In the genomic region with DNA sequence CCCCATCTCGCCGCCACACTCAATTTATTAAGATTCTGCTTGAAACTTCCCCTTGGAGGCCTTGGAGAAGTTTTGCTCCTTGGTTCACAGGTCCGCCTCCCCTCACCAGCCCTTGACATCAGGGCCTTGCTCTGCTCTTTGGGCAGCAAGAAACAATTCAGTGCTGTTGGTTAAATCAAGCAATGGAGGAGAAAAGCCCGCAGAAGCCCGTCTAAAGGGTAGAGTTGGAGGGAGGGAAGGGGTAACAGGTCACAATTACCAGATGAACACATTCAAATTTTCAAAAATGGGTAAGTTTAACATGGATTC, we compare ENCODE assay signal across 8 cellular contexts. TPM values are rescaled to one million over a fixed set of nuclear protein-coding genes. Genes with fewer than 3 reads are reported as not detected.
A peak's percentile ranks its signal among the peaks of the same experiment; 100 is the strongest.
DNase-seq lines count a peak whose midpoint lies in the region; ATAC-seq and TF ChIP-seq lines count a peak whose summit lies in the region.

No MANE protein-coding gene starts in this region.

- H3K4me3 ChIP-seq in AG04449 (ENCODE audit: low read depth, low read length) (peak overlapping the region; percentile 77), duodenal mucosa (ENCODE audit: low read depth in 1 of 2, low read length in 2 of 2) (peak overlapping the region; percentile 73 to 94), mucosa of rectum (ENCODE audit: low read length in 2 of 2) (peak overlapping the region; percentile 85 to 89)

- H3K9ac ChIP-seq in duodenal mucosa (ENCODE audit: low read depth in 1 of 2, low read length in 2 of 2) (peak overlapping the region; percentile 65 to 95), mucosa of rectum (ENCODE audit: low read depth in 1 of 2, low read length in 2 of 2) (peak overlapping the region; percentile 71 to 92)

- DNase-seq in AG04449 (ENCODE audit: low read depth, low spot score), result no peak
- DNase-seq in GM20000 (ENCODE audit: low spot score), result peak; percentile 34
- DNase-seq in SK-N-DZ (ENCODE audit: low spot score), result peak; percentile 15
- no peak for DNase-seq in stimulated activated CD4-positive, alpha-beta T cell treated with anti-CD3 and anti-CD28 coated beads, Interleukin-2, amount 100 ng/mL, for 48 hours

- H3K27me3 ChIP-seq in duodenal mucosa (ENCODE audit: control insufficient read depth in 1 of 2, insufficient read depth in 2 of 2, low read length in 2 of 2) (no peaks in the 10 kb centered on the region), mucosa of rectum (ENCODE audit: control insufficient read depth in 2 of 2, insufficient read depth in 2 of 2, low read length in 2 of 2) (no peaks in the 10 kb centered on the region)

- CTCF ChIA-PET in AG04449 (lab: Yijun Ruan, JAX), result interaction anchor here (0.8 to 12.1 kb wide), 4 partner anchors 10 to 115 kb away, joined by 3 to 181 read pairs (median 4); a partner anchor contains a TSS

- H3K4me1 ChIP-seq in duodenal mucosa (ENCODE audit: control insufficient read depth in 1 of 2, insufficient read depth in 2 of 2, low read length in 2 of 2) (peaks cover 20 to 25% of the 10 kb centered on the region in 2 donors), mucosa of rectum (ENCODE audit: control insufficient read depth in 2 of 2, insufficient read depth in 2 of 2, low read length in 2 of 2) (peaks cover 4 to 9% of the 10 kb centered on the region in 2 donors)

- ATAC-seq in HG03280 (IDR thresholded peaks at IDR 0.05; ENCODE audit: unreplicated experiment), result no peak
- no peak for ATAC-seq in HG02884 (IDR thresholded peaks at IDR 0.05; ENCODE audit: unreplicated experiment)

- H3K36me3 ChIP-seq in duodenal mucosa (ENCODE audit: control insufficient read depth in 1 of 2, insufficient read depth in 2 of 2, low read length in 2 of 2) (peaks cover 4 to 35% of the 10 kb centered on the region in 2 donors), mucosa of rectum (ENCODE audit: control insufficient read depth in 2 of 2, insufficient read depth in 2 of 2, low read length in 2 of 2) (peaks cover 18 to 21% of the 10 kb centered on the region in 2 donors)

- no peaks in the 10 kb centered on the region for H3K9me3 ChIP-seq in duodenal mucosa (ENCODE audit: control insufficient read depth in 1 of 2, low read length in 2 of 2)
- no peaks in the 10 kb centered on the region for H3K9me3 ChIP-seq in mucosa of rectum (ENCODE audit: control insufficient read depth in 2 of 2, low read length in 2 of 2)

- POLR2A ChIA-PET in AG04449 (lab: Yijun Ruan, JAX), result interaction anchor here (1.0 to 1.1 kb wide), 2 partner anchors 115 to 117 kb away, joined by 3 to 6 read pairs; a partner anchor contains a TSS

- H3K27ac ChIP-seq in duodenal mucosa (ENCODE audit: low read depth, low read length) (peak overlapping the region; percentile 94), mucosa of rectum (ENCODE audit: low read depth in 2 of 2, low read length in 2 of 2) (peak overlapping the region; percentile 92 to 93)

- TF ChIP-seq CTCF in AG04449 (IDR thresholded peaks at IDR 0.05; ENCODE audit: insufficient read depth, low read length, missing control alignments) (no peak), GM20000 (IDR thresholded peaks at IDR 0.05; ENCODE audit: extremely low read depth, missing control alignments) (no peak)

RNA-seq across cellular contexts. Expression of a gene that starts 0.4 kb away (rescaled TPM):
- polyA plus RNA-seq in SK-N-DZ (2014; cell fraction: cytosol; rRNA removed), result 3.2 and 3.5 TPM in 2 replicates
- polyA plus RNA-seq in SK-N-DZ (2014; cell fraction: nucleus; rRNA removed), result 3.5 and 3.7 TPM in 2 replicates

RNA-seq across cellular contexts. Expression of a gene that starts 0.5 kb away (rescaled TPM):
- 0.86 and 1.8 TPM in 2 replicates for polyA plus RNA-seq in SK-N-DZ (2014; cell fraction: cytosol; rRNA removed)
- polyA plus RNA-seq in SK-N-DZ (2014; cell fraction: nucleus; rRNA removed), result 0.46 and 0.74 TPM in 2 replicates

RNA-seq across cellular contexts. Expression of a gene that starts 13.8 kb away (rescaled TPM):
- not detected in 2 replicates for polyA plus RNA-seq in SK-N-DZ (2014; cell fraction: cytosol; rRNA removed)
- polyA plus RNA-seq in SK-N-DZ (2014; cell fraction: nucleus; rRNA removed), result not detected in 2 replicates

RNA-seq across cellular contexts. Expression of a gene that starts 48.9 kb away (rescaled TPM):
- polyA plus RNA-seq in SK-N-DZ (2014; cell fraction: cytosol; rRNA removed), result 22.0 and 26.7 TPM in 2 replicates
- polyA plus RNA-seq in SK-N-DZ (2014; cell fraction: nucleus; rRNA removed), result 41.8 and 46.3 TPM in 2 replicates

Comparison
In these comparisons a context has a peak if more than half of its experiments do, and no peak if none do; other contexts are left out.
1. DNase-seq: peak in GM20000 (single experiment) and SK-N-DZ (single experiment); none in AG04449 (single experiment) and stimulated activated CD4-positive, alpha-beta T cell treated with anti-CD3 and anti-CD28 coated beads, Interleukin-2, amount 100 ng/mL, for 48 hours (0 of 2).
2. Peak in every context shown above with its lines, with median percentiles within 50 percentile points of each other: H3K4me3 ChIP-seq.